ENCODE assay signal across 15 cellular contexts in the genomic region with DNA sequence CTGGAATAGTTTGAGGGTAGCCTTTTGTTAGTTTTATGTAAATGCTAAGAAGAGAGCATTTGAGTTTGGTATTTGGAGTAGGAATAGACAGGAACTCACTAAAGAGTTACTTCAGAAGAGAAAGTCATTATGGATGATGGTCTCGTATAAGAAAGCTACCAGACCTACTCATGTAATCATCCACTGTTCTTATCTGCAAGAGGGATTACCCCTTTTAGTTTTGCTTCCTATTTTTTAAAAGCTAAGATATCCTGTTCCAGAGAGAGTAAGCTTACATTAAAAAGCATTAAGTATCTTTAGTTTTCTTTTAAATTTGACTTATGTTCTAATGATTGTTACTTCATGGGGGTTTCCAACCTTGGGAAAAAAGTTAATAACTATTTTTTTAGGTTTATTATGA. TPM values are rescaled to one million over a fixed set of nuclear protein-coding genes. Genes with fewer than 3 reads are reported as not detected.
DNase-seq lines count a peak whose midpoint lies in the region; ATAC-seq and TF ChIP-seq lines count a peak whose summit lies in the region.
"Had no signal": no experiment of that assay in that cellular context is flagged by ENCODE, and none has a peak within 500 bp of the region (broad histone marks: within the 10 kb centered on the region; RNA-seq: fewer than 3 reads in every experiment).

No MANE protein-coding gene starts in this region.

- H3K36me3 Mint-ChIP-seq in activated T-helper 1 cell treated with anti-CD3 and anti-CD28 coated beads, Interleukin-12 subunit alpha, Interleukin-12 subunit beta, Interleukin-2, Interleukin-4 antibody, amounts not matched to agents 30 ng/mL and 10 ng/mL and 1 ng/mL, durations not matched to agents 14 hours and 24 hours and 36 hours (ENCODE audit: low read depth), result peaks cover 2% of the 10 kb centered on the region

- ATAC-seq in GM18858 (IDR thresholded peaks at IDR 0.05; ENCODE audit: unreplicated experiment) (peak; percentile 58), GM21619 (IDR thresholded peaks at IDR 0.05; ENCODE audit: unreplicated experiment) (peak; percentile 59), HG03460 (IDR thresholded peaks at IDR 0.05; ENCODE audit: unreplicated experiment) (peak; percentile 63), HG03342 (IDR thresholded peaks at IDR 0.05; ENCODE audit: unreplicated experiment) (no peak)
- ATAC-seq: left colon had no signal

- DNase-seq in fibroblast of villous mesenchyme (ENCODE audit: low read depth) (peak; percentile 17), NCI-H226 (no peak), DMS153 treated with DMSO at 0.1 percent for 48 hours (lab: John Stamatoyannopoulos, UW; ENCODE audit: unreplicated experiment) (no peak)
- no peak for DNase-seq in activated T-helper 1 cell treated with anti-CD3 and anti-CD28 coated beads, Interleukin-12 subunit alpha, Interleukin-12 subunit beta, Interleukin-2, Interleukin-4 antibody, amounts not matched to agents 30 ng/mL and 10 ng/mL and 1 ng/mL, durations not matched to agents 14 hours and 24 hours and 36 hours (ENCODE audit: low spot score)
- DNase-seq: activated CD4-positive, alpha-beta T cell treated with anti-CD3 and anti-CD28 coated beads, Interleukin-2, amount 10 ng/mL, durations not matched to agents 24 days and 14 days; activated naive CD4-positive, alpha-beta T cell treated with anti-CD3 and anti-CD28 coated beads for 36 hours; foreskin melanocyte; Kasumi-1; left colon had no signal

- no peak for TF ChIP-seq CTCF in fibroblast of villous mesenchyme (IDR thresholded peaks at IDR 0.05; ENCODE audit: insufficient read depth, low read depth, low read length)

- H3K27me3 Mint-ChIP-seq in activated T-helper 1 cell treated with anti-CD3 and anti-CD28 coated beads, Interleukin-12 subunit alpha, Interleukin-12 subunit beta, Interleukin-2, Interleukin-4 antibody, amounts not matched to agents 30 ng/mL and 10 ng/mL and 1 ng/mL, durations not matched to agents 14 hours and 24 hours and 36 hours (ENCODE audit: insufficient read depth), result no peaks in the 10 kb centered on the region
- H3K27me3 Mint-ChIP-seq: activated CD4-positive, alpha-beta T cell treated with anti-CD3 and anti-CD28 coated beads, Interleukin-2, amount 10 ng/mL, durations not matched to agents 24 days and 14 days had no signal

- H3K9me3 Mint-ChIP-seq in activated T-helper 1 cell treated with anti-CD3 and anti-CD28 coated beads, Interleukin-12 subunit alpha, Interleukin-12 subunit beta, Interleukin-2, Interleukin-4 antibody, amounts not matched to agents 30 ng/mL and 10 ng/mL and 1 ng/mL, durations not matched to agents 14 hours and 24 hours and 36 hours, result no peaks in the 10 kb centered on the region
- H3K9me3 Mint-ChIP-seq: activated CD4-positive, alpha-beta T cell treated with anti-CD3 and anti-CD28 coated beads, Interleukin-2, amount 10 ng/mL, durations not matched to agents 24 days and 14 days; activated naive CD4-positive, alpha-beta T cell treated with anti-CD3 and anti-CD28 coated beads for 36 hours had no signal

- H3K4me1 Mint-ChIP-seq in activated T-helper 1 cell treated with anti-CD3 and anti-CD28 coated beads, Interleukin-12 subunit alpha, Interleukin-12 subunit beta, Interleukin-2, Interleukin-4 antibody, amounts not matched to agents 30 ng/mL and 10 ng/mL and 1 ng/mL, durations not matched to agents 14 hours and 24 hours and 36 hours (ENCODE audit: low read depth), result peaks cover 52% of the 10 kb centered on the region

- no peak overlapping the region for H3K4me3 Mint-ChIP-seq in activated T-helper 1 cell treated with anti-CD3 and anti-CD28 coated beads, Interleukin-12 subunit alpha, Interleukin-12 subunit beta, Interleukin-2, Interleukin-4 antibody, amounts not matched to agents 30 ng/mL and 10 ng/mL and 1 ng/mL, durations not matched to agents 14 hours and 24 hours and 36 hours
- H3K4me3 Mint-ChIP-seq: activated CD4-positive, alpha-beta T cell treated with anti-CD3 and anti-CD28 coated beads, Interleukin-2, amount 10 ng/mL, durations not matched to agents 24 days and 14 days; activated naive CD4-positive, alpha-beta T cell treated with anti-CD3 and anti-CD28 coated beads for 36 hours had no signal

- no peak overlapping the region for H3K27ac Mint-ChIP-seq in activated T-helper 1 cell treated with anti-CD3 and anti-CD28 coated beads, Interleukin-12 subunit alpha, Interleukin-12 subunit beta, Interleukin-2, Interleukin-4 antibody, amounts not matched to agents 30 ng/mL and 10 ng/mL and 1 ng/mL, durations not matched to agents 14 hours and 24 hours and 36 hours
- H3K27ac Mint-ChIP-seq: activated CD4-positive, alpha-beta T cell treated with anti-CD3 and anti-CD28 coated beads, Interleukin-2, amount 10 ng/mL, durations not matched to agents 24 days and 14 days; activated naive CD4-positive, alpha-beta T cell treated with anti-CD3 and anti-CD28 coated beads for 36 hours had no signal

- no peak overlapping the region for H3K4me3 ChIP-seq in fibroblast of villous mesenchyme (ENCODE audit: low read depth, low read length)
- H3K4me3 ChIP-seq: SJSA1 had no signal

- intact Hi-C loops in activated T-helper 1 cell treated with anti-CD3 and anti-CD28 coated beads, Interleukin-12 subunit alpha, Interleukin-12 subunit beta, Interleukin-2, Interleukin-4 antibody, amounts not matched to agents 30 ng/mL and 10 ng/mL and 1 ng/mL, durations not matched to agents 14 hours and 24 hours and 36 hours (cut with micrococcal nuclease), result no loop called here

RNA-seq across cellular contexts. Expression of a gene that starts 12.5 kb away (rescaled TPM):
- not detected in 2 replicates for total RNA-seq in fibroblast of villous mesenchyme
- 0.47 and 0.49 TPM in 2 replicates for total RNA-seq in activated T-helper 1 cell treated with anti-CD3 and anti-CD28 coated beads, Interleukin-12 subunit alpha, Interleukin-12 subunit beta, Interleukin-2, Interleukin-4 antibody, amounts not matched to agents 30 ng/mL and 10 ng/mL and 1 ng/mL, durations not matched to agents 14 hours and 24 hours and 36 hours
- total RNA-seq: activated CD4-positive, alpha-beta T cell treated with anti-CD3 and anti-CD28 coated beads, Interleukin-2, amount 10 ng/mL, durations not matched to agents 24 days and 14 days; activated naive CD4-positive, alpha-beta T cell treated with anti-CD3 and anti-CD28 coated beads for 36 hours had no signal

RNA-seq across cellular contexts. Expression of a gene that starts 26.1 kb away (rescaled TPM):
- not detected in 2 replicates for total RNA-seq in fibroblast of villous mesenchyme
- total RNA-seq in activated T-helper 1 cell treated with anti-CD3 and anti-CD28 coated beads, Interleukin-12 subunit alpha, Interleukin-12 subunit beta, Interleukin-2, Interleukin-4 antibody, amounts not matched to agents 30 ng/mL and 10 ng/mL and 1 ng/mL, durations not matched to agents 14 hours and 24 hours and 36 hours, result not detected in 2 replicates
- total RNA-seq: activated naive CD4-positive, alpha-beta T cell treated with anti-CD3 and anti-CD28 coated beads for 36 hours; osteoblast; SJSA1 had no signal

RNA-seq across cellular contexts. Expression of a gene that starts 38.7 kb away (rescaled TPM):
- under 0.01 and 0.86 TPM in 2 replicates for total RNA-seq in fibroblast of villous mesenchyme
- total RNA-seq in activated T-helper 1 cell treated with anti-CD3 and anti-CD28 coated beads, Interleukin-12 subunit alpha, Interleukin-12 subunit beta, Interleukin-2, Interleukin-4 antibody, amounts not matched to agents 30 ng/mL and 10 ng/mL and 1 ng/mL, durations not matched to agents 14 hours and 24 hours and 36 hours, result 6.5 and 6.6 TPM in 2 replicates
- total RNA-seq: osteoblast had no signal

RNA-seq across cellular contexts. Expression of a gene that starts 54.7 kb away (rescaled TPM):
- total RNA-seq in fibroblast of villous mesenchyme, result not detected in 2 replicates
- 0.10 TPM in 2 replicates for total RNA-seq in activated T-helper 1 cell treated with anti-CD3 and anti-CD28 coated beads, Interleukin-12 subunit alpha, Interleukin-12 subunit beta, Interleukin-2, Interleukin-4 antibody, amounts not matched to agents 30 ng/mL and 10 ng/mL and 1 ng/mL, durations not matched to agents 14 hours and 24 hours and 36 hours
- total RNA-seq: osteoblast, SJSA1 had no signal
